1 cellular context compared by ENCODE assay signal in the genomic region with DNA sequence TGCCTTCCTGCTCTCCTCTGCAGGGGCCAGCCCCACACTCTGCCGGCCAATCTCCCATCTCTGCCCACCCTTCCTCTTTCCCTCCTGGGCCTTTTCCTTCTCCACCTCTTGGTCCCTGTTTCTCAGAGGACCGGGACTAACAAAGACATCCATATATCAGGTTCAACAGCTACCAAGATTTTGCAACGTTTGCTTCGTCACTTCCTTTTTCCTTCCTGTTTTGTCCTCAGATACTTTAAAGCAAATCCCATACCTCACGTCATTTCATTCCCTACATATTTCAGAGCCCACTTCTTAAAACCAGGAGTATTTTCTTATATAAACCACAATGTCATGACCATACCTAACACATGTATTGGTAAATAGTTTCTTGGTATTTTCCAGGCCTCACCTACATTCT.
TF ChIP-seq lines count a peak whose summit lies in the region.

No MANE protein-coding gene starts in this region.

TF ChIP-seq in K562, 482 proteins besides CTCF, POLR2A, EP300 and RAD21 (continues in another document):
- TF ChIP-seq, protein P1, sequence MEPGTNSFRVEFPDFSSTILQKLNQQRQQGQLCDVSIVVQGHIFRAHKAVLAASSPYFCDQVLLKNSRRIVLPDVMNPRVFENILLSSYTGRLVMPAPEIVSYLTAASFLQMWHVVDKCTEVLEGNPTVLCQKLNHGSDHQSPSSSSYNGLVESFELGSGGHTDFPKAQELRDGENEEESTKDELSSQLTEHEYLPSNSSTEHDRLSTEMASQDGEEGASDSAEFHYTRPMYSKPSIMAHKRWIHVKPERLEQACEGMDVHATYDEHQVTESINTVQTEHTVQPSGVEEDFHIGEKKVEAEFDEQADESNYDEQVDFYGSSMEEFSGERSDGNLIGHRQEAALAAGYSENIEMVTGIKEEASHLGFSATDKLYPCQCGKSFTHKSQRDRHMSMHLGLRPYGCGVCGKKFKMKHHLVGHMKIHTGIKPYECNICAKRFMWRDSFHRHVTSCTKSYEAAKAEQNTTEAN (CRISPR knock-in tag; IDR thresholded peaks at IDR 0.05), result no peak
- no peak for TF ChIP-seq HMG20B (CRISPR knock-in tag; IDR thresholded peaks at IDR 0.05)
- TF ChIP-seq, protein P2, sequence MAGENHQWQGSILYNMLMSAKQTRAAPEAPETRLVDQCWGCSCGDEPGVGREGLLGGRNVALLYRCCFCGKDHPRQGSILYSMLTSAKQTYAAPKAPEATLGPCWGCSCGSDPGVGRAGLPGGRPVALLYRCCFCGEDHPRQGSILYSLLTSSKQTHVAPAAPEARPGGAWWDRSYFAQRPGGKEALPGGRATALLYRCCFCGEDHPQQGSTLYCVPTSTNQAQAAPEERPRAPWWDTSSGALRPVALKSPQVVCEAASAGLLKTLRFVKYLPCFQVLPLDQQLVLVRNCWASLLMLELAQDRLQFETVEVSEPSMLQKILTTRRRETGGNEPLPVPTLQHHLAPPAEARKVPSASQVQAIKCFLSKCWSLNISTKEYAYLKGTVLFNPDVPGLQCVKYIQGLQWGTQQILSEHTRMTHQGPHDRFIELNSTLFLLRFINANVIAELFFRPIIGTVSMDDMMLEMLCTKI (IDR thresholded peaks at IDR 0.05; ENCODE audit: partially characterized antibody), result no peak
- TF ChIP-seq ZSCAN29 (IDR thresholded peaks at IDR 0.05), result no peak
- no peak for TF ChIP-seq NRF1 (conservative IDR thresholded peaks at IDR 0.05 in 1 of 2, IDR thresholded peaks at IDR 0.05 in 1 of 2)
- TF ChIP-seq NFE2 (IDR thresholded peaks at IDR 0.05; ENCODE audit: low read depth), result 0 out of 2 replicates have a peak, but pooled peaks have one; percentile 37
- no peak for TF ChIP-seq RBM14 (IDR thresholded peaks at IDR 0.05; ENCODE audit: borderline replicate concordance, insufficient read depth, low read depth, low read length)
- peak; percentile 54; the same call in 1 of the 2 replicates for TF ChIP-seq CEBPG (CRISPR knock-in tag; IDR thresholded peaks at IDR 0.05)
- TF ChIP-seq CEBPG (tag; conservative IDR thresholded peaks at IDR 0.05 in 1 of 2, IDR thresholded peaks at IDR 0.05 in 1 of 2), result peak in 1 of 2 experiments; percentile 37; a peak in 1 of 4 replicates
- no peak for TF ChIP-seq KDM5B (IDR thresholded peaks at IDR 0.05; ENCODE audit: insufficient replicate concordance, low read depth, low read length)
- TF ChIP-seq, protein P3, sequence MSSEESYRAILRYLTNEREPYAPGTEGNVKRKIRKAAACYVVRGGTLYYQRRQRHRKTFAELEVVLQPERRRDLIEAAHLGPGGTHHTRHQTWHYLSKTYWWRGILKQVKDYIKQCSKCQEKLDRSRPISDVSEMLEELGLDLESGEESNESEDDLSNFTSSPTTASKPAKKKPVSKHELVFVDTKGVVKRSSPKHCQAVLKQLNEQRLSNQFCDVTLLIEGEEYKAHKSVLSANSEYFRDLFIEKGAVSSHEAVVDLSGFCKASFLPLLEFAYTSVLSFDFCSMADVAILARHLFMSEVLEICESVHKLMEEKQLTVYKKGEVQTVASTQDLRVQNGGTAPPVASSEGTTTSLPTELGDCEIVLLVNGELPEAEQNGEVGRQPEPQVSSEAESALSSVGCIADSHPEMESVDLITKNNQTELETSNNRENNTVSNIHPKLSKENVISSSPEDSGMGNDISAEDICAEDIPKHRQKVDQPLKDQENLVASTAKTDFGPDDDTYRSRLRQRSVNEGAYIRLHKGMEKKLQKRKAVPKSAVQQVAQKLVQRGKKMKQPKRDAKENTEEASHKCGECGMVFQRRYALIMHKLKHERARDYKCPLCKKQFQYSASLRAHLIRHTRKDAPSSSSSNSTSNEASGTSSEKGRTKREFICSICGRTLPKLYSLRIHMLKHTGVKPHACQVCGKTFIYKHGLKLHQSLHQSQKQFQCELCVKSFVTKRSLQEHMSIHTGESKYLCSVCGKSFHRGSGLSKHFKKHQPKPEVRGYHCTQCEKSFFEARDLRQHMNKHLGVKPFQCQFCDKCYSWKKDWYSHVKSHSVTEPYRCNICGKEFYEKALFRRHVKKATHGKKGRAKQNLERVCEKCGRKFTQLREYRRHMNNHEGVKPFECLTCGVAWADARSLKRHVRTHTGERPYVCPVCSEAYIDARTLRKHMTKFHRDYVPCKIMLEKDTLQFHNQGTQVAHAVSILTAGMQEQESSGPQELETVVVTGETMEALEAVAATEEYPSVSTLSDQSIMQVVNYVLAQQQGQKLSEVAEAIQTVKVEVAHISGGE (CRISPR knock-in tag; IDR thresholded peaks at IDR 0.05), result 0 out of 6 replicates have a peak, but pooled peaks of 1 of the 3 experiments have one; percentile 4
- no peak for TF ChIP-seq ZNF174 (CRISPR knock-in tag; IDR thresholded peaks at IDR 0.05)
- TF ChIP-seq, protein P4, sequence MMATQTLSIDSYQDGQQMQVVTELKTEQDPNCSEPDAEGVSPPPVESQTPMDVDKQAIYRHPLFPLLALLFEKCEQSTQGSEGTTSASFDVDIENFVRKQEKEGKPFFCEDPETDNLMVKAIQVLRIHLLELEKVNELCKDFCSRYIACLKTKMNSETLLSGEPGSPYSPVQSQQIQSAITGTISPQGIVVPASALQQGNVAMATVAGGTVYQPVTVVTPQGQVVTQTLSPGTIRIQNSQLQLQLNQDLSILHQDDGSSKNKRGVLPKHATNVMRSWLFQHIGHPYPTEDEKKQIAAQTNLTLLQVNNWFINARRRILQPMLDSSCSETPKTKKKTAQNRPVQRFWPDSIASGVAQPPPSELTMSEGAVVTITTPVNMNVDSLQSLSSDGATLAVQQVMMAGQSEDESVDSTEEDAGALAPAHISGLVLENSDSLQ (IDR thresholded peaks at IDR 0.05), result peak; percentile 24; the same call in 1 of the 2 replicates
- TF ChIP-seq MAFF (IDR thresholded peaks at IDR 0.05; ENCODE audit: low read length), result no peak
- no peak for TF ChIP-seq ZNF408 (CRISPR knock-in tag; IDR thresholded peaks at IDR 0.05; ENCODE audit: low read depth)
- no peak for TF ChIP-seq ATF1 (CRISPR knock-in tag; IDR thresholded peaks at IDR 0.05)
- 0 out of 2 replicates have a peak, but pooled peaks have one; percentile 7 for TF ChIP-seq ATF1 (tag; IDR thresholded peaks at IDR 0.05)
- TF ChIP-seq, protein P5, sequence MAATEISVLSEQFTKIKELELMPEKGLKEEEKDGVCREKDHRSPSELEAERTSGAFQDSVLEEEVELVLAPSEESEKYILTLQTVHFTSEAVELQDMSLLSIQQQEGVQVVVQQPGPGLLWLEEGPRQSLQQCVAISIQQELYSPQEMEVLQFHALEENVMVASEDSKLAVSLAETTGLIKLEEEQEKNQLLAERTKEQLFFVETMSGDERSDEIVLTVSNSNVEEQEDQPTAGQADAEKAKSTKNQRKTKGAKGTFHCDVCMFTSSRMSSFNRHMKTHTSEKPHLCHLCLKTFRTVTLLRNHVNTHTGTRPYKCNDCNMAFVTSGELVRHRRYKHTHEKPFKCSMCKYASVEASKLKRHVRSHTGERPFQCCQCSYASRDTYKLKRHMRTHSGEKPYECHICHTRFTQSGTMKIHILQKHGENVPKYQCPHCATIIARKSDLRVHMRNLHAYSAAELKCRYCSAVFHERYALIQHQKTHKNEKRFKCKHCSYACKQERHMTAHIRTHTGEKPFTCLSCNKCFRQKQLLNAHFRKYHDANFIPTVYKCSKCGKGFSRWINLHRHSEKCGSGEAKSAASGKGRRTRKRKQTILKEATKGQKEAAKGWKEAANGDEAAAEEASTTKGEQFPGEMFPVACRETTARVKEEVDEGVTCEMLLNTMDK (IDR thresholded peaks at IDR 0.05; ENCODE audit: borderline replicate concordance, insufficient read depth, low read depth, low read length, poor library complexity, severe bottlenecking), result no peak
- TF ChIP-seq CHD1 (IDR thresholded peaks at IDR 0.05; ENCODE audit: low read length), result no peak
- TF ChIP-seq, protein P6, sequence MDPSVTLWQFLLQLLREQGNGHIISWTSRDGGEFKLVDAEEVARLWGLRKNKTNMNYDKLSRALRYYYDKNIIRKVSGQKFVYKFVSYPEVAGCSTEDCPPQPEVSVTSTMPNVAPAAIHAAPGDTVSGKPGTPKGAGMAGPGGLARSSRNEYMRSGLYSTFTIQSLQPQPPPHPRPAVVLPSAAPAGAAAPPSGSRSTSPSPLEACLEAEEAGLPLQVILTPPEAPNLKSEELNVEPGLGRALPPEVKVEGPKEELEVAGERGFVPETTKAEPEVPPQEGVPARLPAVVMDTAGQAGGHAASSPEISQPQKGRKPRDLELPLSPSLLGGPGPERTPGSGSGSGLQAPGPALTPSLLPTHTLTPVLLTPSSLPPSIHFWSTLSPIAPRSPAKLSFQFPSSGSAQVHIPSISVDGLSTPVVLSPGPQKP (CRISPR knock-in tag; IDR thresholded peaks at IDR 0.05), result no peak
- TF ChIP-seq ZC3H11A (IDR thresholded peaks at IDR 0.05; ENCODE audit: low read depth, low read length), result no peak
- TF ChIP-seq, protein P7, sequence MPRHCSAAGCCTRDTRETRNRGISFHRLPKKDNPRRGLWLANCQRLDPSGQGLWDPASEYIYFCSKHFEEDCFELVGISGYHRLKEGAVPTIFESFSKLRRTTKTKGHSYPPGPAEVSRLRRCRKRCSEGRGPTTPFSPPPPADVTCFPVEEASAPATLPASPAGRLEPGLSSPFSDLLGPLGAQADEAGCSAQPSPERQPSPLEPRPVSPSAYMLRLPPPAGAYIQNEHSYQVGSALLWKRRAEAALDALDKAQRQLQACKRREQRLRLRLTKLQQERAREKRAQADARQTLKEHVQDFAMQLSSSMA (CRISPR knock-in tag; IDR thresholded peaks at IDR 0.05), result no peak
- TF ChIP-seq CC2D1A (IDR thresholded peaks at IDR 0.05), result 0 out of 2 replicates have a peak, but pooled peaks have one; percentile 7
- TF ChIP-seq SOX6 (IDR thresholded peaks at IDR 0.05), result no peak
- 0 out of 2 replicates have a peak, but pooled peaks have one; percentile 21 for TF ChIP-seq MEF2D (tag; conservative IDR thresholded peaks at IDR 0.05; ENCODE audit: low read depth)
- TF ChIP-seq, protein P8, sequence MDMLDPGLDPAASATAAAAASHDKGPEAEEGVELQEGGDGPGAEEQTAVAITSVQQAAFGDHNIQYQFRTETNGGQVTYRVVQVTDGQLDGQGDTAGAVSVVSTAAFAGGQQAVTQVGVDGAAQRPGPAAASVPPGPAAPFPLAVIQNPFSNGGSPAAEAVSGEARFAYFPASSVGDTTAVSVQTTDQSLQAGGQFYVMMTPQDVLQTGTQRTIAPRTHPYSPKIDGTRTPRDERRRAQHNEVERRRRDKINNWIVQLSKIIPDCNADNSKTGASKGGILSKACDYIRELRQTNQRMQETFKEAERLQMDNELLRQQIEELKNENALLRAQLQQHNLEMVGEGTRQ (CRISPR knock-in tag; IDR thresholded peaks at IDR 0.05), result no peak
- TF ChIP-seq GABPB1 (CRISPR knock-in tag; IDR thresholded peaks at IDR 0.05), result peak; percentile 74
- TF ChIP-seq ELF1 (tag; IDR thresholded peaks at IDR 0.05), result 0 out of 2 replicates have a peak, but pooled peaks have one; percentile 30
- no peak for TF ChIP-seq HCFC1 (IDR thresholded peaks at IDR 0.05; ENCODE audit: low read depth, low read length)
- TF ChIP-seq, protein P9, sequence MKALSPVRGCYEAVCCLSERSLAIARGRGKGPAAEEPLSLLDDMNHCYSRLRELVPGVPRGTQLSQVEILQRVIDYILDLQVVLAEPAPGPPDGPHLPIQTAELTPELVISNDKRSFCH (CRISPR knock-in tag; IDR thresholded peaks at IDR 0.05), result no peak
- TF ChIP-seq, protein P9 (tag; IDR thresholded peaks at IDR 0.05), result no peak
- peak; percentile 83 for TF ChIP-seq SPI1 (IDR thresholded peaks at IDR 0.05; ENCODE audit: borderline replicate concordance, low read depth, low read length)
- no peak for TF ChIP-seq TEAD2 (tag; IDR thresholded peaks at IDR 0.05)
- TF ChIP-seq EP400 (IDR thresholded peaks at IDR 0.05), result peak; percentile 26; the same call in 1 of the 2 replicates
- no peak for TF ChIP-seq RBM39 (optimal IDR thresholded peaks at IDR 0.05; ENCODE audit: low read depth, low read length)
- TF ChIP-seq SRSF9 (IDR thresholded peaks at IDR 0.05; ENCODE audit: borderline replicate concordance, low read depth, low read length), result no peak
- no peak for TF ChIP-seq ZNF41 (CRISPR knock-in tag; conservative IDR thresholded peaks at IDR 0.05)
- TF ChIP-seq, protein P10, sequence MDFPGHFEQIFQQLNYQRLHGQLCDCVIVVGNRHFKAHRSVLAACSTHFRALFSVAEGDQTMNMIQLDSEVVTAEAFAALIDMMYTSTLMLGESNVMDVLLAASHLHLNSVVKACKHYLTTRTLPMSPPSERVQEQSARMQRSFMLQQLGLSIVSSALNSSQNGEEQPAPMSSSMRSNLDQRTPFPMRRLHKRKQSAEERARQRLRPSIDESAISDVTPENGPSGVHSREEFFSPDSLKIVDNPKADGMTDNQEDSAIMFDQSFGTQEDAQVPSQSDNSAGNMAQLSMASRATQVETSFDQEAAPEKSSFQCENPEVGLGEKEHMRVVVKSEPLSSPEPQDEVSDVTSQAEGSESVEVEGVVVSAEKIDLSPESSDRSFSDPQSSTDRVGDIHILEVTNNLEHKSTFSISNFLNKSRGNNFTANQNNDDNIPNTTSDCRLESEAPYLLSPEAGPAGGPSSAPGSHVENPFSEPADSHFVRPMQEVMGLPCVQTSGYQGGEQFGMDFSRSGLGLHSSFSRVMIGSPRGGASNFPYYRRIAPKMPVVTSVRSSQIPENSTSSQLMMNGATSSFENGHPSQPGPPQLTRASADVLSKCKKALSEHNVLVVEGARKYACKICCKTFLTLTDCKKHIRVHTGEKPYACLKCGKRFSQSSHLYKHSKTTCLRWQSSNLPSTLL (IDR thresholded peaks at IDR 0.05), result no peak
- no peak for TF ChIP-seq CBX2 (IDR thresholded peaks at IDR 0.05; ENCODE audit: insufficient read depth, low read length, poor library complexity, severe bottlenecking)
- TF ChIP-seq ZNF586 (CRISPR knock-in tag; conservative IDR thresholded peaks at IDR 0.05), result no peak
- peak; percentile 72 for TF ChIP-seq GABPA (tag; conservative IDR thresholded peaks at IDR 0.05; ENCODE audit: low read depth)
- TF ChIP-seq, protein P11, sequence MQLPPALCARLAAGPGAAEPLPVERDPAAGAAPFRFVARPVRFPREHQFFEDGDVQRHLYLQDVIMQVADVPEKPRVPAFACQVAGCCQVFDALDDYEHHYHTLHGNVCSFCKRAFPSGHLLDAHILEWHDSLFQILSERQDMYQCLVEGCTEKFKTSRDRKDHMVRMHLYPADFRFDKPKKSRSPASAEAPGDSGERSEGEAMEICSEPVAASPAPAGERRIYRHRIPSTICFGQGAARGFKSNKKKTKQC (CRISPR knock-in tag; IDR thresholded peaks at IDR 0.05), result no peak
- TF ChIP-seq FOXA1 (IDR thresholded peaks at IDR 0.05; ENCODE audit: borderline replicate concordance), result no peak
- TF ChIP-seq CBFA2T3 (IDR thresholded peaks at IDR 0.05), result no peak
- no peak for TF ChIP-seq JUND (IDR thresholded peaks at IDR 0.05; ENCODE audit: borderline replicate concordance, low read depth, low read length)
- TF ChIP-seq JUND (tag; IDR thresholded peaks at IDR 0.05; ENCODE audit: borderline replicate concordance, low read depth, low read length), result no peak
- TF ChIP-seq CEBPB (tag; IDR thresholded peaks at IDR 0.05), result peak; percentile 84
- TF ChIP-seq RFX1 (IDR thresholded peaks at IDR 0.05), result no peak
- peak; percentile 39; the same call in 1 of the 2 replicates for TF ChIP-seq ZNF316 (IDR thresholded peaks at IDR 0.05)
- TF ChIP-seq ZNF551 (CRISPR knock-in tag; IDR thresholded peaks at IDR 0.05), result no peak
- TF ChIP-seq TAL1 (IDR thresholded peaks at IDR 0.05), result no peak
